ENCODE assay signal across 8 cellular contexts in genomic region chr16:71358464-71359031, GRCh38. TPM values are rescaled to one million over a fixed set of nuclear protein-coding genes. Genes with fewer than 3 reads are reported as not detected.
DNase-seq lines count a peak whose midpoint lies in the region; ATAC-seq lines count a peak whose summit lies in the region.

TSS of gene CALB2 (plus strand) at chr16:71358723. CDS start at chr16:71358793, 70 bp downstream.

- peak; percentile 28 for DNase-seq in NCI-H345 treated with DMSO at 0.1 percent for 48 hours (lab: John Stamatoyannopoulos, UW; ENCODE audit: unreplicated experiment)
- peak; percentile 61 for DNase-seq in activated T-cell treated with anti-CD3 and anti-CD28 coated beads for 1 hour (ENCODE audit: low read depth)
- peak; percentile 61 for DNase-seq in epidermal melanocyte (ENCODE audit: insufficient read length, low spot score)
- peak; percentile 56 for DNase-seq in myocyte (ENCODE audit: low read depth)
- peak; percentile 45 for DNase-seq in stimulated activated CD8-positive, alpha-beta memory T cell treated with anti-CD3 and anti-CD28 coated beads, Interleukin-7, amount 100 ng/mL, for 24 hours (ENCODE audit: low read depth)

- H3K79me2 ChIP-seq in ACC112 (ENCODE audit: control insufficient read depth, insufficient read depth, low read length, unreplicated experiment) = no peaks in the 10 kb centered on the region

- H3K4me1 ChIP-seq in ACC112 (ENCODE audit: control insufficient read depth, insufficient read depth, low read length, unreplicated experiment) = peaks cover 13% of the 10 kb centered on the region

- peak within 1 kb of the TSS; percentile 55 for H2AFZ ChIP-seq in ACC112 (ENCODE audit: low read length, unreplicated experiment)

- H3K27me3 ChIP-seq in ACC112 (ENCODE audit: insufficient read depth, low read length) = peaks cover 58% of the 10 kb centered on the region

- ATAC-seq in GM18502 (IDR thresholded peaks at IDR 0.05; ENCODE audit: poor library complexity, unreplicated experiment) = peak; percentile 90
- peak; percentile 88 for ATAC-seq in HG03039 (IDR thresholded peaks at IDR 0.05; ENCODE audit: unreplicated experiment)

- H3K36me3 ChIP-seq in ACC112 (ENCODE audit: insufficient read depth, low read length) = no peaks in the 10 kb centered on the region

- no peak within 1 kb of the TSS for H3K27ac ChIP-seq in ACC112 (ENCODE audit: low read depth, low read length)

- peak within 1 kb of the TSS; percentile 65 for H3K4me3 ChIP-seq in ACC112 (ENCODE audit: low read depth, low read length)

RNA-seq across cellular contexts. Expression of gene CALB2, which starts in this region (rescaled TPM):
- total RNA-seq in myocyte = 0.94 TPM in 1 of 2 replicates, not detected in the other
- polyA plus RNA-seq in myocyte (2012) = 2.6 TPM
